In genomic region chr1:43321331-43321891, GRCh38 we compare ENCODE assay signal across 26 cellular contexts. TPM values are rescaled to one million over a fixed set of nuclear protein-coding genes. Genes with fewer than 3 reads are reported as not detected.
DNase-seq lines count a peak whose midpoint lies in the region; ATAC-seq, FAIRE-seq and TF ChIP-seq lines count a peak whose summit lies in the region.
"Had no signal": no experiment of that assay in that cellular context is flagged by ENCODE, and none has a peak within 500 bp of the region (broad histone marks: within the 10 kb centered on the region; RNA-seq: fewer than 3 reads in every experiment).

No MANE protein-coding gene starts in this region.

- no peaks in the 10 kb centered on the region for H3K9me3 ChIP-seq in HepG2 (ENCODE audit: low read length)
- no peaks in the 10 kb centered on the region for H3K9me3 ChIP-seq in right lobe of liver
- peaks cover 0 to 1% of the 10 kb centered on the region in 2 donors for H3K9me3 ChIP-seq in neuronal stem cell (replicated peaks in 1 of 2; ENCODE audit: control insufficient read depth in 2 of 2, insufficient read depth in 1 of 2, low read depth in 1 of 2, low read length in 2 of 2)
- peaks cover 0 to 3% of the 10 kb centered on the region in 2 donors for H3K9me3 ChIP-seq in transverse colon

- H3K27me3 ChIP-seq in HepG2 (ENCODE audit: control insufficient read depth in 1 of 2, insufficient read depth in 2 of 2, low read length in 2 of 2) (peaks cover 6 to 26% of the 10 kb centered on the region in 2 experiments; a peak in 4 of 5 replicates), right lobe of liver (no peaks in the 10 kb centered on the region), neuronal stem cell (ENCODE audit: control insufficient read depth in 3 of 3, insufficient read depth in 3 of 3, low read depth in 1 of 3, low read length in 3 of 3) (no peaks in the 10 kb centered on the region), transverse colon (no peaks in the 10 kb centered on the region)

- H3K4me1 ChIP-seq in HepG2 (ENCODE audit: insufficient read depth, low read length) (peaks cover 8% of the 10 kb centered on the region), right lobe of liver (no peaks in the 10 kb centered on the region), neuronal stem cell (ENCODE audit: control insufficient read depth in 2 of 2, insufficient read depth in 1 of 2, low read depth in 1 of 2, low read length in 2 of 2) (peaks cover 0 to 5% of the 10 kb centered on the region in 2 donors), transverse colon (no peaks in the 10 kb centered on the region)
- H3K4me1 ChIP-seq: A549, HAP-1 had no signal

- no peak for FAIRE-seq in HepG2 (lab: Jason Lieb, UNC)
- FAIRE-seq: A549 had no signal

- no peak overlapping the region for H3K18ac ChIP-seq in neuronal stem cell (ENCODE audit: low read length)

- no peaks in the 10 kb centered on the region for H4K20me1 ChIP-seq in HepG2 (ENCODE audit: insufficient read depth, low read length)

- TF ChIP-seq EP300 in HepG2 (IDR thresholded peaks at IDR 0.05; ENCODE audit: low read depth in 2 of 2, low read length in 2 of 2): peak in 1 of 2 experiments; percentile 20; a peak in 1 of 4 replicates
- TF ChIP-seq EP300 in HepG2 (CRISPR knock-in tag; IDR thresholded peaks at IDR 0.05; ENCODE audit: borderline replicate concordance): no peak
- TF ChIP-seq EP300 in transverse colon (IDR thresholded peaks at IDR 0.05; ENCODE audit: low read depth): no peak

- H2BK12ac ChIP-seq in neuronal stem cell (ENCODE audit: low read length): no peak overlapping the region

- no peak overlapping the region for H4K8ac ChIP-seq in neuronal stem cell (ENCODE audit: low read depth, low read length)

- no peak overlapping the region for H4K91ac ChIP-seq in neuronal stem cell (ENCODE audit: low read depth, low read length, poor library complexity)

- no peak overlapping the region for H2BK5ac ChIP-seq in neuronal stem cell (ENCODE audit: low read length)

- H3K4me2 ChIP-seq in HepG2 (ENCODE audit: low read depth, low read length) (peak overlapping the region; percentile 13; the same call in 1 of the 2 replicates), neuronal stem cell (ENCODE audit: insufficient read depth, low read length, poor library complexity, severe bottlenecking) (no peak overlapping the region)
- H3K4me2 ChIP-seq: A549 had no signal

- no peak overlapping the region for H3K4ac ChIP-seq in neuronal stem cell (ENCODE audit: low read length)

- H3K27ac ChIP-seq in HepG2 (ENCODE audit: extremely low read length, insufficient read depth, low read length) (no peak overlapping the region), right lobe of liver (no peak overlapping the region), neuronal stem cell (replicated peaks; ENCODE audit: low read length) (no peak overlapping the region), transverse colon (no peak overlapping the region)
- H3K27ac ChIP-seq: A549, GM23248, RWPE1 had no signal

- POLR2A ChIA-PET in HepG2 (lab: Yijun Ruan, JAX): no interaction called here

- peaks cover 30% of the 10 kb centered on the region for H3K27me3 Mint-ChIP-seq in endothelial cell (ENCODE audit: unreplicated experiment)
- H3K27me3 Mint-ChIP-seq: CD4-positive, alpha-beta T cell had no signal

- DNase-seq in HepG2 (ENCODE audit: low spot score) (peak; percentile 38), right lobe of liver (no peak), endothelial cell (ENCODE audit: low spot score) (no peak), neuronal stem cell (ENCODE audit: low spot score) (no peak), transverse colon (no peak), activated gamma-delta T cell treated with Interleukin-2 at 50 U/mL for 16 hours (no peak), HCEC 1CT (no peak)
- DNase-seq: CD4-positive, alpha-beta T cell; DMS153; GF-D8; GM23248; Karpas-422; MM.1S; NCI-H1092; NCI-H1436 treated with DMSO at 0.1 percent for 48 hours; NCI-H2029; NCI-H345; NCI-H524 treated with DMSO at 0.1 percent for 48 hours; SIG-M5 had no signal

- H2AK5ac ChIP-seq in neuronal stem cell (ENCODE audit: low read depth, low read length): peak overlapping the region; percentile 30

- CTCF ChIA-PET in HepG2 (lab: Yijun Ruan, JAX; ENCODE audit: low intra/inter-chr PET ratio, low total read pairs): no interaction called here

- peak overlapping the region; percentile 76 for H3K4me3 Mint-ChIP-seq in endothelial cell (ENCODE audit: unreplicated experiment)
- H3K4me3 Mint-ChIP-seq: CD4-positive, alpha-beta T cell had no signal

- H3K23ac ChIP-seq in neuronal stem cell (ENCODE audit: low read depth, low read length, poor library complexity): no peak overlapping the region

- TF ChIP-seq RAD21 in HepG2 (CRISPR knock-in tag; IDR thresholded peaks at IDR 0.05): no peak

- H3K79me1 ChIP-seq in neuronal stem cell (ENCODE audit: low read depth, low read length): no peaks in the 10 kb centered on the region

- BruUV-seq in HepG2 (replicated peaks; lab: Mats Ljungman, UMichigan): no TSS peak

- in situ Hi-C loops in HepG2 (cut with HindIII; ENCODE audit: extremely low pct_ligation_motif_present, low pct_unique_long_range_greater_than_20kb): no loop called here
- in situ Hi-C loops in transverse colon (cut with MboI; ENCODE audit: low pct_ligation_motif_present in 1 of 4, low pct_unique_long_range_greater_than_20kb in 1 of 4, low sequenced_read_pairs in 3 of 4): no loop called here

- TF ChIP-seq POLR2A in HepG2 (IDR thresholded peaks at IDR 0.05; ENCODE audit: insufficient read depth in 1 of 2, low read depth in 2 of 2, low read length in 2 of 2) (no peak), right lobe of liver (IDR thresholded peaks at IDR 0.05) (no peak), transverse colon (IDR thresholded peaks at IDR 0.05) (no peak)

- 6% methylated on average over 3 of the region's 16 CpGs for WGBS in HepG2 (ENCODE audit: low lambda C conversion rate)
- 90% methylated on average over 6 of the region's 16 CpGs for WGBS in right lobe of liver (ENCODE audit: insufficient coverage, low coverage, low lambda C conversion rate, missing lambda C conversion rate)
- no CpG with 5 or more reads among the region's 16 CpGs for WGBS in neuronal stem cell (ENCODE audit: extremely low coverage in 2 of 2, insufficient read length in 2 of 2, insufficient replicate concordance in 1 of 2), 2 donors
- WGBS in transverse colon (ENCODE audit: low coverage in 1 of 2), 2 donors: 92 to 96% methylated on average over 8 to 16 of the region's 16 CpGs

- H3K4me3 ChIP-seq in HepG2 (replicated peaks in 1 of 3; ENCODE audit: insufficient read depth in 1 of 3, low read depth in 2 of 3, low read length in 3 of 3) (no peak overlapping the region; a peak in 1 of 6 replicates), right lobe of liver (no peak overlapping the region), neuronal stem cell (ENCODE audit: low read length in 2 of 2) (no peak overlapping the region), transverse colon (no peak overlapping the region)
- H3K4me3 ChIP-seq: A549, GM23248, HAP-1 had no signal

- ATAC-seq in HepG2 (peak; percentile 40), right lobe of liver (no peak), HG03196 (IDR thresholded peaks at IDR 0.05; ENCODE audit: unreplicated experiment) (no peak)
- ATAC-seq: A549 had no signal

- peaks cover 8% of the 10 kb centered on the region for H3K9me3 Mint-ChIP-seq in endothelial cell (ENCODE audit: unreplicated experiment)

- intact Hi-C loops in HepG2 (cut with micrococcal nuclease; ENCODE audit: unreplicated experiment) (no loop called here), right lobe of liver (cut with DNase I) (no loop called here), transverse colon (cut with DNase I; ENCODE audit: low total_unique reads) (no loop called here)

- no peak for TF ChIP-seq CTCF in HepG2 (CRISPR knock-in tag; IDR thresholded peaks at IDR 0.05)
- TF ChIP-seq CTCF in right lobe of liver (IDR thresholded peaks at IDR 0.05): no peak
- no peak for TF ChIP-seq CTCF in endothelial cell (IDR thresholded peaks at IDR 0.05; ENCODE audit: unreplicated experiment)
- no peak for TF ChIP-seq CTCF in transverse colon (IDR thresholded peaks at IDR 0.05)

- no peak overlapping the region for H3K27ac Mint-ChIP-seq in endothelial cell (ENCODE audit: unreplicated experiment)
- H3K27ac Mint-ChIP-seq: CD4-positive, alpha-beta T cell had no signal

- H3K36me3 ChIP-seq in HepG2 (replicated peaks in 1 of 2; ENCODE audit: control insufficient read depth in 1 of 2, insufficient read depth in 2 of 2, low read length in 2 of 2) (no peaks in the 10 kb centered on the region), right lobe of liver (no peaks in the 10 kb centered on the region), neuronal stem cell (replicated peaks in 1 of 2; ENCODE audit: control insufficient read depth in 2 of 2, insufficient read depth in 2 of 2, low read length in 2 of 2) (no peaks in the 10 kb centered on the region), transverse colon (no peaks in the 10 kb centered on the region)
- H3K36me3 ChIP-seq: HAP-1 had no signal

- H2AFZ ChIP-seq in HepG2 (ENCODE audit: low read length): no peak overlapping the region
- H2AFZ ChIP-seq in neuronal stem cell (ENCODE audit: low read length): no peak overlapping the region
- H2AFZ ChIP-seq: GM23248 had no signal

- no peak overlapping the region for H2BK120ac ChIP-seq in neuronal stem cell (ENCODE audit: low read depth, low read length)

- H2BK15ac ChIP-seq in neuronal stem cell (ENCODE audit: low read length): peak overlapping the region; percentile 2

- H3K36me3 Mint-ChIP-seq in endothelial cell (ENCODE audit: low read depth, unreplicated experiment): peaks cover 82% of the 10 kb centered on the region

- peaks cover 21% of the 10 kb centered on the region for H3K4me1 Mint-ChIP-seq in endothelial cell (ENCODE audit: unreplicated experiment)

- no peak overlapping the region for H3K14ac ChIP-seq in neuronal stem cell (ENCODE audit: low read length)

- H3K9ac ChIP-seq in HepG2 (ENCODE audit: insufficient read depth, low read depth, low read length) (no peak overlapping the region), neuronal stem cell (ENCODE audit: low read depth, low read length, poor library complexity) (peak overlapping the region; percentile 33)
- H3K9ac ChIP-seq: GM23248 had no signal

- no peaks in the 10 kb centered on the region for H3K79me2 ChIP-seq in HepG2 (ENCODE audit: insufficient read depth, low read length)

RNA-seq across cellular contexts. Expression of gene MPL, which starts 16.2 kb away (rescaled TPM):
- total RNA-seq in HepG2 (2016; rRNA removed; fragmentation: Illumina TruSeq; extraction: Trizol) (not detected in 2 replicates), right lobe of liver (under 1 TPM in 1 of 6 experiments, not detected in 5; 0.59 TPM), endothelial cell (ENCODE audit: unreplicated experiment) (6.2 TPM), transverse colon (under 1 TPM in 1 of 4 donors, not detected in 3; 0.32 TPM)
- total RNA-seq in HepG2 (2016; cell fraction: cytosol; rRNA removed; fragmentation: Illumina TruSeq; extraction: Trizol; ENCODE audit: low read depth): 0.30 TPM in 1 of 2 replicates, not detected in the other
- not detected in 2 replicates for total RNA-seq in HepG2 (2016; cell fraction: insoluble cytoplasmic fraction; rRNA removed; fragmentation: Illumina TruSeq; extraction: Trizol)
- total RNA-seq in HepG2 (2016; cell fraction: membrane; rRNA removed; fragmentation: Illumina TruSeq; extraction: Trizol): not detected in 2 replicates
- not detected in 2 replicates for total RNA-seq in HepG2 (2016; cell fraction: nucleus; rRNA removed; fragmentation: Illumina TruSeq; extraction: Trizol)
- not detected in 2 replicates for polyA plus RNA-seq in HepG2 (2011; rRNA removed)
- not detected in 2 replicates for polyA plus RNA-seq in HepG2 (2011; cell fraction: cytosol; rRNA removed)
- not detected in 2 replicates for polyA plus RNA-seq in HepG2 (2011; cell fraction: nucleus; rRNA removed)
- polyA plus RNA-seq in HepG2 (2012): not detected in 2 replicates
- polyA plus RNA-seq in HepG2 (2016; cell fraction: cytosol; fragmentation: Illumina TruSeq; extraction: Trizol; ENCODE audit: low read depth): not detected in 2 replicates
- polyA plus RNA-seq in HepG2 (2016; cell fraction: insoluble cytoplasmic fraction; fragmentation: Illumina TruSeq; extraction: Trizol; ENCODE audit: low read depth): 0.12 TPM in 1 of 2 replicates, not detected in the other
- not detected in 2 replicates for polyA plus RNA-seq in HepG2 (2016; cell fraction: membrane; fragmentation: Illumina TruSeq; extraction: Trizol; ENCODE audit: low read depth)
- polyA plus RNA-seq in HepG2 (2016; cell fraction: nucleus; fragmentation: Illumina TruSeq; extraction: Trizol; ENCODE audit: insufficient read depth, low read depth): not detected in 2 replicates
- polyA minus RNA-seq in HepG2 (2011; rRNA and poly(A)+ RNA removed; ENCODE audit: low replicate concordance): 0.54 TPM in 1 of 2 replicates, not detected in the other
- polyA minus RNA-seq in HepG2 (2011; cell fraction: cytosol; rRNA and poly(A)+ RNA removed): not detected in 2 replicates
- polyA minus RNA-seq in HepG2 (2011; cell fraction: nucleus; rRNA and poly(A)+ RNA removed): not detected in 2 replicates
- not detected for polyA plus RNA-seq in neuronal stem cell (2013, experiment 1 of 2)
- polyA plus RNA-seq in neuronal stem cell (2013, experiment 2 of 2): not detected
- total RNA-seq: CD4-positive, alpha-beta T cell; GM23248 had no signal
- polyA plus RNA-seq: A549, BJ, GM23248 had no signal

RNA-seq across cellular contexts. Expression of gene TIE1, which starts 20.6 kb away (rescaled TPM):
- total RNA-seq in HepG2 (2016; rRNA removed; fragmentation: Illumina TruSeq; extraction: Trizol) (0.20 and 0.84 TPM in 2 replicates), right lobe of liver (10 to 100 TPM in 1 of 6 experiments, 1 to 10 TPM in 5; 5.8 to 12.2 (median 8.0) TPM), endothelial cell (ENCODE audit: unreplicated experiment) (643 TPM), transverse colon (1 to 10 TPM; 2.4 to 7.8 (median 5.3) TPM)
- total RNA-seq in HepG2 (2016; cell fraction: cytosol; rRNA removed; fragmentation: Illumina TruSeq; extraction: Trizol; ENCODE audit: low read depth): not detected in 2 replicates
- total RNA-seq in HepG2 (2016; cell fraction: insoluble cytoplasmic fraction; rRNA removed; fragmentation: Illumina TruSeq; extraction: Trizol): 0.30 and 0.76 TPM in 2 replicates
- total RNA-seq in HepG2 (2016; cell fraction: membrane; rRNA removed; fragmentation: Illumina TruSeq; extraction: Trizol): 0.10 and 0.19 TPM in 2 replicates
- 1.3 TPM in 2 replicates for total RNA-seq in HepG2 (2016; cell fraction: nucleus; rRNA removed; fragmentation: Illumina TruSeq; extraction: Trizol)
- polyA plus RNA-seq in HepG2 (2011; rRNA removed): 0.58 and 2.5 TPM in 2 replicates
- polyA plus RNA-seq in HepG2 (2011; cell fraction: cytosol; rRNA removed): 0.72 and 1.1 TPM in 2 replicates
- polyA plus RNA-seq in HepG2 (2011; cell fraction: nucleus; rRNA removed): 2.4 and 4.2 TPM in 2 replicates
- polyA plus RNA-seq in HepG2 (2012): 0.35 and 1.3 TPM in 2 replicates
- 0.09 and 0.11 TPM in 2 replicates for polyA plus RNA-seq in HepG2 (2016; cell fraction: cytosol; fragmentation: Illumina TruSeq; extraction: Trizol; ENCODE audit: low read depth)
- polyA plus RNA-seq in HepG2 (2016; cell fraction: insoluble cytoplasmic fraction; fragmentation: Illumina TruSeq; extraction: Trizol; ENCODE audit: low read depth): 0.36 and 0.49 TPM in 2 replicates
- polyA plus RNA-seq in HepG2 (2016; cell fraction: membrane; fragmentation: Illumina TruSeq; extraction: Trizol; ENCODE audit: low read depth): 0.06 and 0.20 TPM in 2 replicates
- 0.96 and 1.3 TPM in 2 replicates for polyA plus RNA-seq in HepG2 (2016; cell fraction: nucleus; fragmentation: Illumina TruSeq; extraction: Trizol; ENCODE audit: insufficient read depth, low read depth)
- 4.2 TPM in 1 of 2 replicates, not detected in the other for polyA minus RNA-seq in HepG2 (2011; rRNA and poly(A)+ RNA removed; ENCODE audit: low replicate concordance)
- polyA minus RNA-seq in HepG2 (2011; cell fraction: cytosol; rRNA and poly(A)+ RNA removed): 0.88 and 2.3 TPM in 2 replicates
- 0.75 and 0.77 TPM in 2 replicates for polyA minus RNA-seq in HepG2 (2011; cell fraction: nucleus; rRNA and poly(A)+ RNA removed)
- polyA plus RNA-seq in neuronal stem cell (2013, experiment 1 of 2): 0.10 TPM
- 0.14 TPM for polyA plus RNA-seq in neuronal stem cell (2013, experiment 2 of 2)
- total RNA-seq: CD4-positive, alpha-beta T cell; GM23248; HT-29 had no signal
- polyA plus RNA-seq: A549, BJ had no signal

RNA-seq across cellular contexts. Expression of gene C1orf210, which starts 36.0 kb away (rescaled TPM):
- total RNA-seq in HepG2 (2016; rRNA removed; fragmentation: Illumina TruSeq; extraction: Trizol) (0.49 and 0.52 TPM in 2 replicates), right lobe of liver (1 to 10 TPM in 4 of 6 experiments, under 1 TPM in 2; 0.58 to 2.7 (median 1.7) TPM), endothelial cell (ENCODE audit: unreplicated experiment) (not detected), transverse colon (100 to 1,000 TPM in 1 of 4 donors, 10 to 100 TPM in 3; 43.8 to 100 (median 57.6) TPM)
- 0.44 TPM in 1 of 2 replicates, not detected in the other for total RNA-seq in HepG2 (2016; cell fraction: cytosol; rRNA removed; fragmentation: Illumina TruSeq; extraction: Trizol; ENCODE audit: low read depth)
- 0.52 and 0.54 TPM in 2 replicates for total RNA-seq in HepG2 (2016; cell fraction: insoluble cytoplasmic fraction; rRNA removed; fragmentation: Illumina TruSeq; extraction: Trizol)
- 0.45 and 0.71 TPM in 2 replicates for total RNA-seq in HepG2 (2016; cell fraction: membrane; rRNA removed; fragmentation: Illumina TruSeq; extraction: Trizol)
- total RNA-seq in HepG2 (2016; cell fraction: nucleus; rRNA removed; fragmentation: Illumina TruSeq; extraction: Trizol): 0.87 TPM in 1 of 2 replicates, not detected in the other
- 5.1 and 7.1 TPM in 2 replicates for polyA plus RNA-seq in HepG2 (2011; rRNA removed)
- 4.7 and 8.4 TPM in 2 replicates for polyA plus RNA-seq in HepG2 (2011; cell fraction: cytosol; rRNA removed)
- polyA plus RNA-seq in HepG2 (2011; cell fraction: nucleus; rRNA removed): 0.98 and 2.3 TPM in 2 replicates
- polyA plus RNA-seq in HepG2 (2012): 4.4 and 6.7 TPM in 2 replicates
- 0.37 and 0.51 TPM in 2 replicates for polyA plus RNA-seq in HepG2 (2016; cell fraction: cytosol; fragmentation: Illumina TruSeq; extraction: Trizol; ENCODE audit: low read depth)
- polyA plus RNA-seq in HepG2 (2016; cell fraction: insoluble cytoplasmic fraction; fragmentation: Illumina TruSeq; extraction: Trizol; ENCODE audit: low read depth): 0.97 and 1.6 TPM in 2 replicates
- 0.76 and 0.95 TPM in 2 replicates for polyA plus RNA-seq in HepG2 (2016; cell fraction: membrane; fragmentation: Illumina TruSeq; extraction: Trizol; ENCODE audit: low read depth)
- polyA plus RNA-seq in HepG2 (2016; cell fraction: nucleus; fragmentation: Illumina TruSeq; extraction: Trizol; ENCODE audit: insufficient read depth, low read depth): 0.73 and 0.75 TPM in 2 replicates
- polyA minus RNA-seq in HepG2 (2011; rRNA and poly(A)+ RNA removed; ENCODE audit: low replicate concordance): 2.2 TPM in 1 of 2 replicates, not detected in the other
- 0.97 and 1.5 TPM in 2 replicates for polyA minus RNA-seq in HepG2 (2011; cell fraction: cytosol; rRNA and poly(A)+ RNA removed)
- polyA minus RNA-seq in HepG2 (2011; cell fraction: nucleus; rRNA and poly(A)+ RNA removed): 1.4 TPM in 1 of 2 replicates, not detected in the other
- polyA plus RNA-seq in neuronal stem cell (2013, experiment 1 of 2): 0.03 TPM
- 0.10 TPM for polyA plus RNA-seq in neuronal stem cell (2013, experiment 2 of 2)
- total RNA-seq: CD4-positive, alpha-beta T cell; Daoy; GM23248 had no signal
- polyA plus RNA-seq: A549, BJ, GM23248 had no signal

RNA-seq across cellular contexts. Expression of gene CDC20, which starts 37.4 kb away (rescaled TPM):
- 90.0 and 97.8 TPM in 2 replicates for total RNA-seq in HepG2 (2016; rRNA removed; fragmentation: Illumina TruSeq; extraction: Trizol)
- total RNA-seq in HepG2 (2016; cell fraction: cytosol; rRNA removed; fragmentation: Illumina TruSeq; extraction: Trizol; ENCODE audit: low read depth): 46.4 and 52.0 TPM in 2 replicates
- total RNA-seq in HepG2 (2016; cell fraction: insoluble cytoplasmic fraction; rRNA removed; fragmentation: Illumina TruSeq; extraction: Trizol): 83.1 and 89.9 TPM in 2 replicates
- 44.6 and 48.1 TPM in 2 replicates for total RNA-seq in HepG2 (2016; cell fraction: membrane; rRNA removed; fragmentation: Illumina TruSeq; extraction: Trizol)
- 41.5 and 42.9 TPM in 2 replicates for total RNA-seq in HepG2 (2016; cell fraction: nucleus; rRNA removed; fragmentation: Illumina TruSeq; extraction: Trizol)
- polyA plus RNA-seq in HepG2 (2011; rRNA removed): 39.5 and 57.9 TPM in 2 replicates
- polyA plus RNA-seq in HepG2 (2011; cell fraction: cytosol; rRNA removed): 30.0 and 51.5 TPM in 2 replicates
- 32.3 and 62.8 TPM in 2 replicates for polyA plus RNA-seq in HepG2 (2011; cell fraction: nucleus; rRNA removed)
- 30.3 and 42.3 TPM in 2 replicates for polyA plus RNA-seq in HepG2 (2012)
- 55.7 and 55.8 TPM in 2 replicates for polyA plus RNA-seq in HepG2 (2016; cell fraction: cytosol; fragmentation: Illumina TruSeq; extraction: Trizol; ENCODE audit: low read depth)
- 111 and 128 TPM in 2 replicates for polyA plus RNA-seq in HepG2 (2016; cell fraction: insoluble cytoplasmic fraction; fragmentation: Illumina TruSeq; extraction: Trizol; ENCODE audit: low read depth)
- polyA plus RNA-seq in HepG2 (2016; cell fraction: membrane; fragmentation: Illumina TruSeq; extraction: Trizol; ENCODE audit: low read depth): 48.3 and 54.4 TPM in 2 replicates
- polyA plus RNA-seq in HepG2 (2016; cell fraction: nucleus; fragmentation: Illumina TruSeq; extraction: Trizol; ENCODE audit: insufficient read depth, low read depth): 82.6 and 84.9 TPM in 2 replicates
- 131 and 377 TPM in 2 replicates for polyA minus RNA-seq in HepG2 (2011; rRNA and poly(A)+ RNA removed; ENCODE audit: low replicate concordance)
- polyA minus RNA-seq in HepG2 (2011; cell fraction: cytosol; rRNA and poly(A)+ RNA removed): 20.8 and 38.2 TPM in 2 replicates
- 12.4 and 21.2 TPM in 2 replicates for polyA minus RNA-seq in HepG2 (2011; cell fraction: nucleus; rRNA and poly(A)+ RNA removed)
- total RNA-seq in right lobe of liver: 1 to 10 TPM in 4 of 6 experiments, under 1 TPM in 1, not detected in 1; 0.49 to 5.3 (median 2.3) TPM
- total RNA-seq in endothelial cell (ENCODE audit: unreplicated experiment): 24.3 TPM
- polyA plus RNA-seq in neuronal stem cell (2013, experiment 1 of 2): 166 TPM
- polyA plus RNA-seq in neuronal stem cell (2013, experiment 2 of 2): 165 TPM
- 10 to 100 TPM in 1 of 4 donors, 1 to 10 TPM in 2, not detected in 1; 2.9 to 38.4 (median 4.5) TPM for total RNA-seq in transverse colon

RNA-seq across cellular contexts. Expression of gene ELOVL1, which starts 46.4 kb away (rescaled TPM):
- total RNA-seq in HepG2 (2016; rRNA removed; fragmentation: Illumina TruSeq; extraction: Trizol) (29.7 and 55.2 TPM in 2 replicates), right lobe of liver (10 to 100 TPM; 19.9 to 38.3 (median 29.2) TPM), endothelial cell (ENCODE audit: unreplicated experiment) (88.7 TPM), transverse colon (100 to 1,000 TPM in 1 of 4 donors, 10 to 100 TPM in 3; 58.4 to 114 (median 99.5) TPM)
- total RNA-seq in HepG2 (2016; cell fraction: cytosol; rRNA removed; fragmentation: Illumina TruSeq; extraction: Trizol; ENCODE audit: low read depth): 12.3 and 14.1 TPM in 2 replicates
- 31.2 and 54.3 TPM in 2 replicates for total RNA-seq in HepG2 (2016; cell fraction: insoluble cytoplasmic fraction; rRNA removed; fragmentation: Illumina TruSeq; extraction: Trizol)
- 23.3 and 25.4 TPM in 2 replicates for total RNA-seq in HepG2 (2016; cell fraction: membrane; rRNA removed; fragmentation: Illumina TruSeq; extraction: Trizol)
- 40.7 and 42.5 TPM in 2 replicates for total RNA-seq in HepG2 (2016; cell fraction: nucleus; rRNA removed; fragmentation: Illumina TruSeq; extraction: Trizol)
- 77.4 and 95.9 TPM in 2 replicates for polyA plus RNA-seq in HepG2 (2011; rRNA removed)
- 64.9 and 73.4 TPM in 2 replicates for polyA plus RNA-seq in HepG2 (2011; cell fraction: cytosol; rRNA removed)
- polyA plus RNA-seq in HepG2 (2011; cell fraction: nucleus; rRNA removed): 44.8 and 54.7 TPM in 2 replicates
- 33.2 and 44.1 TPM in 2 replicates for polyA plus RNA-seq in HepG2 (2012)
- polyA plus RNA-seq in HepG2 (2016; cell fraction: cytosol; fragmentation: Illumina TruSeq; extraction: Trizol; ENCODE audit: low read depth): 17.0 and 18.2 TPM in 2 replicates
- polyA plus RNA-seq in HepG2 (2016; cell fraction: insoluble cytoplasmic fraction; fragmentation: Illumina TruSeq; extraction: Trizol; ENCODE audit: low read depth): 37.9 and 39.0 TPM in 2 replicates
- 23.8 and 25.7 TPM in 2 replicates for polyA plus RNA-seq in HepG2 (2016; cell fraction: membrane; fragmentation: Illumina TruSeq; extraction: Trizol; ENCODE audit: low read depth)
- 78.4 and 80.0 TPM in 2 replicates for polyA plus RNA-seq in HepG2 (2016; cell fraction: nucleus; fragmentation: Illumina TruSeq; extraction: Trizol; ENCODE audit: insufficient read depth, low read depth)
- 60.0 and 196 TPM in 2 replicates for polyA minus RNA-seq in HepG2 (2011; rRNA and poly(A)+ RNA removed; ENCODE audit: low replicate concordance)
- polyA minus RNA-seq in HepG2 (2011; cell fraction: cytosol; rRNA and poly(A)+ RNA removed): 18.8 and 25.8 TPM in 2 replicates
- 9.5 and 12.1 TPM in 2 replicates for polyA minus RNA-seq in HepG2 (2011; cell fraction: nucleus; rRNA and poly(A)+ RNA removed)
- 16.3 TPM for polyA plus RNA-seq in neuronal stem cell (2013, experiment 1 of 2)
- 15.7 TPM for polyA plus RNA-seq in neuronal stem cell (2013, experiment 2 of 2)

Comparison
In these comparisons a context has a peak if more than half of its experiments do, and no peak if none do; other contexts are left out.
1. RNA of gene TIE1, which starts 20.6 kb away (total RNA-seq): 643 TPM in endothelial cell (single experiment); 5.8 to 12.2 TPM in right lobe of liver, 2.4 to 7.8 TPM in transverse colon and 0.10 to 1.3 TPM in HepG2; every median in the first group is over 10 times any median in the second.
2. RNA of gene C1orf210, which starts 36.0 kb away (total RNA-seq): 43.8 to 100 TPM in transverse colon; 0.58 to 2.7 TPM in right lobe of liver, 0.44 to 0.87 TPM in HepG2 and not detected in endothelial cell (single experiment); every median in the first group is over 10 times any median in the second.